Comparison of ENCODE assay signal across 14 cellular contexts in the genomic region with DNA sequence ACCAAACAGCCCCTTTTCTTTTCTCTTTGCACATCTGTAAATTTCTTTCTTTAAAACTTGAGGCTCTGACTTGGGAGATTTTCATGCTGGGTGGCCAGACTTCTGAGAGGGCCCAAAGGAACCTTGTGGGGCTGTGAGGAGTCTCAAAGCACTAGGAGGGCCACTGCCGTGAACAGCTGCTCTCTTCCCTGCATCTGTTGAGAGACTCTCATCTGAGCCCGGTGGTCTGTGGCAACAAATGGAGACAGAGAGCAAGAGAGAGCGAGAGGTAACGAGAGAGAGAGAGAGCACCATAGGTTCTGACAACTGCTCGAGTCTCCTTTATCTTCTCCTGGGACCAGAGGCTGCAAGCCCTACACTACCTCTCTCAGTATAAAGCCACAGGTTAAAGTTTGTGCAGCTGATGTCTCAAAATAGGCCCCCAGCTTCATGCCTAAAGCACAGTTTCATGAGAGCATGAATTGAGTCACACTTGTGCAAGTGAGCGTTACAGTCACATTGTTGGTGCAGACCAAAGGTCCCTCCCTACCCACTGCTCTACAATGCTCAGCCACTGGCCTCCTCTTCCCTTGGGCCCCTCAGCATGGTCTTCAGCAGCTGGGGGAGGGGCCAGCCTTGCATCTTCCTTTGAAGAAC.
DNase-seq lines count a peak whose midpoint lies in the region; ATAC-seq and FAIRE-seq lines count a peak whose summit lies in the region.
"Had no signal": no experiment of that assay in that cellular context is flagged by ENCODE, and none has a peak within 500 bp of the region (broad histone marks: within the 10 kb centered on the region; RNA-seq: fewer than 3 reads in every experiment).

No MANE protein-coding gene starts in this region.

- no peak overlapping the region for H3K27ac ChIP-seq in SK-N-MC
- H3K27ac ChIP-seq in small intestine (ENCODE audit: low read depth in 1 of 2, low read length in 1 of 2) = no peak overlapping the region
- H3K27ac ChIP-seq: body of pancreas had no signal

- no peak for FAIRE-seq in small intestine (lab: Jason Lieb, UNC)

- H3K36me3 ChIP-seq in SK-N-MC (ENCODE audit: insufficient read depth, low read length) = no peaks in the 10 kb centered on the region
- H3K36me3 ChIP-seq in neuron (ENCODE audit: insufficient read depth, low read length) = no peaks in the 10 kb centered on the region
- H3K36me3 ChIP-seq in small intestine (ENCODE audit: control insufficient read depth in 2 of 2, insufficient read depth in 2 of 2, low read length in 2 of 2) = no peaks in the 10 kb centered on the region
- H3K36me3 ChIP-seq in MG63 = no peaks in the 10 kb centered on the region

- DNase-seq in SK-N-MC (ENCODE audit: low read depth, low spot score) (no peak), small intestine (no peak), MG63 (no peak), nucleus accumbens (lab: John Stamatoyannopoulos, UW) (no peak), NCI-H226 (no peak)
- DNase-seq: activated CD4-positive, alpha-beta memory T cell treated with anti-CD3 and anti-CD28 coated beads, Interleukin-2, amount 10 ng/mL, durations not matched to agents 7 days and 5 days; activated naive CD4-positive, alpha-beta T cell; body of pancreas; NCI-H146; stimulated activated CD4-positive, alpha-beta T cell treated with anti-CD3 and anti-CD28 coated beads, Interleukin-4, amount 100 ng/mL, for 1 hour had no signal

- 81 to 90% (median 90%) methylated on average over 6 of the region's 6 CpGs for WGBS in small intestine, 3 donors

- H3K4me1 ChIP-seq in neuron (ENCODE audit: insufficient read depth, low read length) (peaks cover 30% of the 10 kb centered on the region), small intestine (ENCODE audit: control insufficient read depth in 2 of 2, insufficient read depth in 1 of 2, low read depth in 1 of 2, low read length in 1 of 2) (no peaks in the 10 kb centered on the region)
- H3K4me1 ChIP-seq: body of pancreas had no signal

- H2AFZ ChIP-seq in neuron (ENCODE audit: low read depth, low read length) = peak overlapping the region; percentile 49

- H3K27me3 ChIP-seq in neuron (ENCODE audit: insufficient read depth, low read length) (no peaks in the 10 kb centered on the region), small intestine (ENCODE audit: control insufficient read depth in 2 of 2, insufficient read depth in 2 of 2, low read length in 2 of 2) (no peaks in the 10 kb centered on the region), MG63 (no peaks in the 10 kb centered on the region)
- H3K27me3 ChIP-seq: body of pancreas had no signal

- no peak overlapping the region for H3K9ac ChIP-seq in SK-N-MC (ENCODE audit: insufficient read length)

- no peaks in the 10 kb centered on the region for H3K9me3 ChIP-seq in SK-N-MC (ENCODE audit: low read depth, low read length)
- H3K9me3 ChIP-seq in neuron (ENCODE audit: low read length) = no peaks in the 10 kb centered on the region
- H3K9me3 ChIP-seq in small intestine (ENCODE audit: control insufficient read depth, low read depth) = no peaks in the 10 kb centered on the region
- H3K9me3 ChIP-seq in MG63 = no peaks in the 10 kb centered on the region
- H3K9me3 ChIP-seq: body of pancreas had no signal

- peak overlapping the region; percentile 68 for H3K4me3 ChIP-seq in SK-N-MC
- H3K4me3 ChIP-seq in neuron (ENCODE audit: low read length) = no peak overlapping the region
- H3K4me3 ChIP-seq in small intestine (ENCODE audit: low read depth in 1 of 2, low read length in 2 of 2) = no peak overlapping the region
- no peak overlapping the region for H3K4me3 ChIP-seq in MG63
- H3K4me3 ChIP-seq: body of pancreas, K562 had no signal

- ATAC-seq in GM18519 (IDR thresholded peaks at IDR 0.05; ENCODE audit: low FRiP score, unreplicated experiment) = peak; percentile 39
- ATAC-seq in HG02759 (IDR thresholded peaks at IDR 0.05; ENCODE audit: unreplicated experiment) = peak; percentile 78
- ATAC-seq: K562 had no signal
